Comparison of ENCODE assay signal across 12 cellular contexts in the genomic region with DNA sequence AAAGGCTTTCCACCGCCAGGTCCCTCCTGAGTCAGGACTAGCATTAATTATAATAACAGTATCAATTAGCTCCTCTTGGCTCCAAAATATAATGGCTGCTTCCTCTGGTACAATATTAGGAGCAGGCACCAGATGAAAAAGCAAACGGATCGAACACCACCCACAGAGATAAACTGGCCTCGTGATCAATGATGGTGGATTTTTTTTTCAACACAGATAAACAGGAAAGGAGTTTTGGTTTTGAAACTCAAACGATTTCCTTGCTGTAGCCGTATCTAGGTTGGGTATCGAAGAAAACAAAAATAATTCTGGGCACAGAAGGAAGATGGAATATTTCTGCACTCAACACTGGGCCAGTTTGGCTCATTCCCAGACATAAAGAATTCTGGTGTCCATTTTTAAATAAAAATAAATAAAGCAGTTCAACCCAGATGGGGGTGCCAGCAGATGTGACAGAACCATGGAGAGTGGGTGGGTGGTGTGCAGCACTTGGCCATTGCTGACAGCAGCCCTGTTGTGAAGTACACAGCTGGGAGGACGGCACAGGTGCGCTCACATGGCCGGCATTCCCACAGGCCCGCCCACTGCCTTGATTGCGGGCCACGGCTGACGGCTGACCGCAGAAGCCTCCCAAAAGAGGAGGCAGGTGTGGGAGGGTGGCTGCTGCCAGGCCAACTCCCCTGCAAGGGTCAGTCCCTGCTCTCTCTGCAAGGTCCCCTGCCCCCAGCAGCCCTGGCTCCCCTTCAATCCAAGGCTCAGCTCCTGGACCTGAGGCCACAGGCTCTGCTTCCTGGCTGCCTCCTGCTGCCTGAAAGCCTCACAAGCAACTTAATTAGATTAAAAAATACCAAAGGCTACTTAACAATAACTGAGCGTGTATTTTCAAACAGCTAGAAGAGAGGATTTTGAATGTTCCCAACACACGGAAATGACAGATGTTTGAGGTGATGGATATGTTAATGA.
DNase-seq lines count a peak whose midpoint lies in the region; ATAC-seq, FAIRE-seq and TF ChIP-seq lines count a peak whose summit lies in the region.
"Had no signal": no experiment of that assay in that cellular context is flagged by ENCODE, and none has a peak within 500 bp of the region (broad histone marks: within the 10 kb centered on the region; RNA-seq: fewer than 3 reads in every experiment).

No MANE protein-coding gene starts in this region.

- FAIRE-seq in RCC 7860 (lab: Jason Lieb, UNC): no peak

- no peak for DNase-seq in activated CD4-positive, alpha-beta T cell treated with anti-CD3 and anti-CD28 coated beads, Interleukin-2, amount 10 ng/mL, durations not matched to agents 24 days and 14 days
- DNase-seq in activated CD4-positive, alpha-beta T cell treated with anti-CD3 and anti-CD28 coated beads, Interleukin-2, amount 50 U/mL, for 1 hour: no peak
- DNase-seq in NCI-H82 treated with DMSO at 0.1 percent for 48 hours (lab: John Stamatoyannopoulos, UW; ENCODE audit: unreplicated experiment): peak; percentile 45
- no peak for DNase-seq in effector memory CD8-positive, alpha-beta T cell
- peak; percentile 81 for DNase-seq in osteocyte (ENCODE audit: extremely low spot score, unreplicated experiment)
- DNase-seq in LoVo (ENCODE audit: low spot score): no peak
- no peak for DNase-seq in activated T-helper 2 cell treated with anti-CD3 and anti-CD28 coated beads, Interferon-gamma antibody, Interleukin-2, Interleukin-4, amounts not matched to agents 10 μg/mL and 5 μg/mL and 100 μg/mL, durations not matched to agents 14 hours and 24 hours and 36 hours (ENCODE audit: low spot score)
- DNase-seq in RCC 7860 (ENCODE audit: low spot score): no peak
- DNase-seq: activated gamma-delta T cell, Caco-2, mesendoderm, NCI-H1694 treated with DMSO at 0.1 percent for 48 hours had no signal

- peaks cover 6% of the 10 kb centered on the region for H3K9me3 Mint-ChIP-seq in activated CD4-positive, alpha-beta T cell treated with anti-CD3 and anti-CD28 coated beads, Interleukin-2, amount 10 ng/mL, durations not matched to agents 24 days and 14 days
- H3K9me3 Mint-ChIP-seq in effector memory CD8-positive, alpha-beta T cell: no peaks in the 10 kb centered on the region
- peaks cover 4% of the 10 kb centered on the region for H3K9me3 Mint-ChIP-seq in osteocyte (ENCODE audit: unreplicated experiment)
- H3K9me3 Mint-ChIP-seq in activated T-helper 2 cell treated with anti-CD3 and anti-CD28 coated beads, Interferon-gamma antibody, Interleukin-2, Interleukin-4, amounts not matched to agents 10 μg/mL and 5 μg/mL and 100 μg/mL, durations not matched to agents 14 hours and 24 hours and 36 hours: no peaks in the 10 kb centered on the region

- TF ChIP-seq CTCF in osteocyte (IDR thresholded peaks at IDR 0.05): no peak

- peak overlapping the region; percentile 71 for H3K27ac Mint-ChIP-seq in activated CD4-positive, alpha-beta T cell treated with anti-CD3 and anti-CD28 coated beads, Interleukin-2, amount 10 ng/mL, durations not matched to agents 24 days and 14 days
- peak overlapping the region; percentile 74 to 87 for H3K27ac Mint-ChIP-seq in effector memory CD8-positive, alpha-beta T cell
- no peak overlapping the region for H3K27ac Mint-ChIP-seq in osteocyte (ENCODE audit: unreplicated experiment)
- no peak overlapping the region for H3K27ac Mint-ChIP-seq in activated T-helper 2 cell treated with anti-CD3 and anti-CD28 coated beads, Interferon-gamma antibody, Interleukin-2, Interleukin-4, amounts not matched to agents 10 μg/mL and 5 μg/mL and 100 μg/mL, durations not matched to agents 14 hours and 24 hours and 36 hours

- intact Hi-C loops in activated CD4-positive, alpha-beta T cell treated with anti-CD3 and anti-CD28 coated beads, Interleukin-2, amount 10 ng/mL, durations not matched to agents 24 days and 14 days (cut with micrococcal nuclease): loop anchor here (2.0 kb wide), 1 partner anchor 17 kb away; no protein-coding TSS in a partner anchor
- intact Hi-C loops in activated T-helper 2 cell treated with anti-CD3 and anti-CD28 coated beads, Interferon-gamma antibody, Interleukin-2, Interleukin-4, amounts not matched to agents 10 μg/mL and 5 μg/mL and 100 μg/mL, durations not matched to agents 14 hours and 24 hours and 36 hours (cut with micrococcal nuclease): no loop called here

- ATAC-seq in effector memory CD8-positive, alpha-beta T cell (replicated peaks): peak; percentile 43

- peak overlapping the region; percentile 26 for H3K4me3 Mint-ChIP-seq in activated CD4-positive, alpha-beta T cell treated with anti-CD3 and anti-CD28 coated beads, Interleukin-2, amount 10 ng/mL, durations not matched to agents 24 days and 14 days
- H3K4me3 Mint-ChIP-seq in effector memory CD8-positive, alpha-beta T cell: peak overlapping the region; percentile 51 to 56
- no peak overlapping the region for H3K4me3 Mint-ChIP-seq in osteocyte (ENCODE audit: unreplicated experiment)
- H3K4me3 Mint-ChIP-seq in activated T-helper 2 cell treated with anti-CD3 and anti-CD28 coated beads, Interferon-gamma antibody, Interleukin-2, Interleukin-4, amounts not matched to agents 10 μg/mL and 5 μg/mL and 100 μg/mL, durations not matched to agents 14 hours and 24 hours and 36 hours (ENCODE audit: low read depth): no peak overlapping the region

- H3K27me3 Mint-ChIP-seq in activated CD4-positive, alpha-beta T cell treated with anti-CD3 and anti-CD28 coated beads, Interleukin-2, amount 10 ng/mL, durations not matched to agents 24 days and 14 days: peaks cover 15% of the 10 kb centered on the region
- H3K27me3 Mint-ChIP-seq in effector memory CD8-positive, alpha-beta T cell: no peaks in the 10 kb centered on the region
- H3K27me3 Mint-ChIP-seq in osteocyte (ENCODE audit: unreplicated experiment): peaks cover 4% of the 10 kb centered on the region
- peaks cover 17% of the 10 kb centered on the region for H3K27me3 Mint-ChIP-seq in activated T-helper 2 cell treated with anti-CD3 and anti-CD28 coated beads, Interferon-gamma antibody, Interleukin-2, Interleukin-4, amounts not matched to agents 10 μg/mL and 5 μg/mL and 100 μg/mL, durations not matched to agents 14 hours and 24 hours and 36 hours (ENCODE audit: low read depth)

- H3K4me1 Mint-ChIP-seq in activated CD4-positive, alpha-beta T cell treated with anti-CD3 and anti-CD28 coated beads, Interleukin-2, amount 10 ng/mL, durations not matched to agents 24 days and 14 days: peaks cover 29% of the 10 kb centered on the region
- peaks cover 27 to 56% of the 10 kb centered on the region in 2 donors for H3K4me1 Mint-ChIP-seq in effector memory CD8-positive, alpha-beta T cell (ENCODE audit: low read depth in 2 of 2)
- H3K4me1 Mint-ChIP-seq in osteocyte (ENCODE audit: unreplicated experiment): no peaks in the 10 kb centered on the region
- H3K4me1 Mint-ChIP-seq in activated T-helper 2 cell treated with anti-CD3 and anti-CD28 coated beads, Interferon-gamma antibody, Interleukin-2, Interleukin-4, amounts not matched to agents 10 μg/mL and 5 μg/mL and 100 μg/mL, durations not matched to agents 14 hours and 24 hours and 36 hours (ENCODE audit: low read depth): peaks cover 30% of the 10 kb centered on the region

- peaks cover 2% of the 10 kb centered on the region for H3K36me3 Mint-ChIP-seq in activated CD4-positive, alpha-beta T cell treated with anti-CD3 and anti-CD28 coated beads, Interleukin-2, amount 10 ng/mL, durations not matched to agents 24 days and 14 days (ENCODE audit: low read depth)
- H3K36me3 Mint-ChIP-seq in effector memory CD8-positive, alpha-beta T cell (ENCODE audit: insufficient read depth): no peaks in the 10 kb centered on the region
- H3K36me3 Mint-ChIP-seq in osteocyte (ENCODE audit: unreplicated experiment): no peaks in the 10 kb centered on the region
- H3K36me3 Mint-ChIP-seq in activated T-helper 2 cell treated with anti-CD3 and anti-CD28 coated beads, Interferon-gamma antibody, Interleukin-2, Interleukin-4, amounts not matched to agents 10 μg/mL and 5 μg/mL and 100 μg/mL, durations not matched to agents 14 hours and 24 hours and 36 hours (ENCODE audit: low read depth): no peaks in the 10 kb centered on the region

Comparison
In these comparisons a context has a peak if more than half of its experiments do, and no peak if none do; other contexts are left out.
1. DNase-seq: peak in NCI-H82 treated with DMSO at 0.1 percent for 48 hours (single experiment) and osteocyte (single experiment); none in activated CD4-positive, alpha-beta T cell treated with anti-CD3 and anti-CD28 coated beads, Interleukin-2, amount 10 ng/mL, durations not matched to agents 24 days and 14 days (single experiment), activated CD4-positive, alpha-beta T cell treated with anti-CD3 and anti-CD28 coated beads, Interleukin-2, amount 50 U/mL, for 1 hour (single experiment), effector memory CD8-positive, alpha-beta T cell (0 of 3), LoVo (single experiment), activated T-helper 2 cell treated with anti-CD3 and anti-CD28 coated beads, Interferon-gamma antibody, Interleukin-2, Interleukin-4, amounts not matched to agents 10 μg/mL and 5 μg/mL and 100 μg/mL, durations not matched to agents 14 hours and 24 hours and 36 hours (single experiment) and RCC 7860 (single experiment).
2. H3K27ac Mint-ChIP-seq: peak in activated CD4-positive, alpha-beta T cell treated with anti-CD3 and anti-CD28 coated beads, Interleukin-2, amount 10 ng/mL, durations not matched to agents 24 days and 14 days (single experiment) and effector memory CD8-positive, alpha-beta T cell (2 of 2); none in osteocyte (single experiment) and activated T-helper 2 cell treated with anti-CD3 and anti-CD28 coated beads, Interferon-gamma antibody, Interleukin-2, Interleukin-4, amounts not matched to agents 10 μg/mL and 5 μg/mL and 100 μg/mL, durations not matched to agents 14 hours and 24 hours and 36 hours (single experiment).
3. H3K4me3 Mint-ChIP-seq: peak in activated CD4-positive, alpha-beta T cell treated with anti-CD3 and anti-CD28 coated beads, Interleukin-2, amount 10 ng/mL, durations not matched to agents 24 days and 14 days (single experiment) and effector memory CD8-positive, alpha-beta T cell (2 of 2); none in osteocyte (single experiment) and activated T-helper 2 cell treated with anti-CD3 and anti-CD28 coated beads, Interferon-gamma antibody, Interleukin-2, Interleukin-4, amounts not matched to agents 10 μg/mL and 5 μg/mL and 100 μg/mL, durations not matched to agents 14 hours and 24 hours and 36 hours (single experiment).